8 cellular contexts compared by ENCODE assay signal in the genomic region with DNA sequence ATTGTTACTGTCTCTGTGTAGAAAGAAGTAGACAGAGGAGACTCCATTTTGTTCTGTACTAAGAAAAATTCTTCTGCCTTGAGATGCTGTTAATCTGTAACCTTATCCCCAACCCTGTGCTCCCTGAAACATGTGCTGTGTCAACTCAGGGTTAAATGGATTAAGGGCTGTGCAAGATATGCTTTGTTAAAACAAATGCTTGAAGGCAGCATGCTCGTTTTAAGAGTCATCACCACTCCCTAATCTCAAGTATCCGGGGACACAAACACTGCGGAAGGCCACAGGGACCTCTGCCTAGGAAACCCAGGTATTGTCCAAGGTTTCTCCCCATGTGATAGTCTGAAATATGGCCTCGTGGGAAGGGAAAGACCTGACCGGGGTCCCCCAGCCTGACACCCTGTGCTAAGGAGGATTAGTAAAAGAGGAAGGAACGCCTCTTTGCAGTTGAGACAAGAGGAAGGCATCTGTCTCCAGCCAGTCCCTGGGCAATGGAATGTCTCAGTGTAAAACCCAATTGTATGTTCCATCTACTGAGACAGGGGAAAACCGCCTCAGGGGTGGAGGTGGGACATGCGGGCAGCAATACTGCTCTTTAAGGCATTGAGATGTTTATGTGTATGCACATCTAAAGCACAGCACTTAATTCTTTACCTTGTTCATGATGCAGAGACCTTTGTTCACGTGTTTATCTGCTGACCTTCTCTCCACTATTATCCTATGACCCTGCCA. TPM values are rescaled to one million over a fixed set of nuclear protein-coding genes. Genes with fewer than 3 reads are reported as not detected.
DNase-seq lines count a peak whose midpoint lies in the region; ATAC-seq and TF ChIP-seq lines count a peak whose summit lies in the region.
"Not testable (repeated sequence)": the region's sequence is repeated elsewhere in the genome, so short reads cannot be mapped to it uniquely, and the experiment has no call there.

No MANE protein-coding gene starts in this region.

- not testable (repeated sequence) for TF ChIP-seq CTCF in AG04450 (IDR thresholded peaks at IDR 0.05; ENCODE audit: low read depth, low read length); RWPE2 (IDR thresholded peaks at IDR 0.05; ENCODE audit: poor library complexity, severe bottlenecking); endodermal cell (conservative IDR thresholded peaks at IDR 0.05); left lung (IDR thresholded peaks at IDR 0.05); nephron progenitor cell (IDR thresholded peaks at IDR 0.05); type B pancreatic cell (conservative IDR thresholded peaks at IDR 0.05)

- H3K9me3 ChIP-seq in AG04450 (ENCODE audit: control insufficient read depth, insufficient read depth, low read length); RWPE2 (ENCODE audit: severe bottlenecking); endodermal cell (ENCODE audit: control insufficient read depth, low read length); left lung: not testable (repeated sequence)

- H3K9me3 Mint-ChIP-seq in activated naive CD8-positive, alpha-beta T cell treated with anti-CD3 and anti-CD28 coated beads for 36 hours; endodermal cell; nephron progenitor cell; type B pancreatic cell: not testable (repeated sequence)

- POLR2A ChIA-PET in AG04450 (lab: Yijun Ruan, JAX), result interaction anchor here (2.9 kb wide), 1 partner anchor 8 kb away, joined by 36 read pairs; a partner anchor contains a TSS

- not testable (repeated sequence) for H3K27me3 ChIP-seq in AG04450 (ENCODE audit: control insufficient read depth, insufficient read depth, low read length); RWPE2 (ENCODE audit: insufficient read depth, poor library complexity, severe bottlenecking); endodermal cell (ENCODE audit: control insufficient read depth, insufficient read depth, low read length, poor library complexity, severe bottlenecking); left lung

- H3K4me1 ChIP-seq in RWPE2 (ENCODE audit: insufficient read depth, poor library complexity, severe bottlenecking), result not testable (repeated sequence)
- peaks cover 20% of the 10 kb centered on the region for H3K4me1 ChIP-seq in endodermal cell (ENCODE audit: control insufficient read depth, insufficient read depth, low read length)
- H3K4me1 ChIP-seq in left lung, result peaks cover 11 to 47% of the 10 kb centered on the region in 2 donors

- DNase-seq in AG04450 (ENCODE audit: low read depth, low spot score); RWPE2 (ENCODE audit: low spot score); activated naive CD8-positive, alpha-beta T cell treated with anti-CD3 and anti-CD28 coated beads for 36 hours; endodermal cell; left lung; nephron progenitor cell; type B pancreatic cell (ENCODE audit: extremely low spot score, unreplicated experiment): not testable (repeated sequence)
- DNase-seq in HK-2 (ENCODE audit: unreplicated experiment), result peak; percentile 32

- CTCF ChIA-PET in AG04450 (lab: Charles Lee), result interaction anchor here (1.4 to 4.2 kb wide), 3 partner anchors 22 to 57 kb away, joined by 4 to 49 read pairs (median 8); no protein-coding TSS in a partner anchor

- H3K9ac ChIP-seq in endodermal cell (ENCODE audit: extremely low read depth, low read length, poor library complexity, severe bottlenecking), result peak overlapping the region; percentile 49

- H3K4me1 Mint-ChIP-seq in activated naive CD8-positive, alpha-beta T cell treated with anti-CD3 and anti-CD28 coated beads for 36 hours, result peaks cover 23% of the 10 kb centered on the region
- H3K4me1 Mint-ChIP-seq in endodermal cell (peaks cover 39% of the 10 kb centered on the region), nephron progenitor cell (peaks cover 30% of the 10 kb centered on the region), type B pancreatic cell (ENCODE audit: unreplicated experiment) (peaks cover 14% of the 10 kb centered on the region)

- H3K36me3 ChIP-seq in RWPE2 (ENCODE audit: low read depth) (peaks cover 91% of the 10 kb centered on the region), endodermal cell (ENCODE audit: control insufficient read depth, insufficient read depth, low read length) (peaks cover 86% of the 10 kb centered on the region), left lung (peaks cover 13 to 100% of the 10 kb centered on the region in 2 donors)

- peak overlapping the region; percentile 58 for H3K27ac Mint-ChIP-seq in activated naive CD8-positive, alpha-beta T cell treated with anti-CD3 and anti-CD28 coated beads for 36 hours
- H3K27ac Mint-ChIP-seq in endodermal cell (peak overlapping the region; percentile 85), nephron progenitor cell (peak overlapping the region; percentile 1), type B pancreatic cell (peak overlapping the region; percentile 63)

- peak overlapping the region; percentile 65 for H3K27ac ChIP-seq in AG04450 (ENCODE audit: low read depth, low read length)
- H3K27ac ChIP-seq in RWPE2 (ENCODE audit: poor library complexity, severe bottlenecking), result peak overlapping the region; percentile 50
- not testable (repeated sequence) for H3K27ac ChIP-seq in endodermal cell (ENCODE audit: low read depth, low read length)
- peak overlapping the region; percentile 39 to 42 for H3K27ac ChIP-seq in left lung

- peaks cover 47% of the 10 kb centered on the region for H3K36me3 Mint-ChIP-seq in activated naive CD8-positive, alpha-beta T cell treated with anti-CD3 and anti-CD28 coated beads for 36 hours
- peaks cover 77% of the 10 kb centered on the region for H3K36me3 Mint-ChIP-seq in endodermal cell (ENCODE audit: low read depth)
- peaks cover 73% of the 10 kb centered on the region for H3K36me3 Mint-ChIP-seq in nephron progenitor cell (ENCODE audit: low read depth)
- peaks cover 57% of the 10 kb centered on the region for H3K36me3 Mint-ChIP-seq in type B pancreatic cell

- ATAC-seq in RWPE2 (ENCODE audit: low read depth), result not testable (repeated sequence)
- ATAC-seq in left lung, result peak; percentile 8

- H3K27me3 Mint-ChIP-seq in activated naive CD8-positive, alpha-beta T cell treated with anti-CD3 and anti-CD28 coated beads for 36 hours; endodermal cell (ENCODE audit: insufficient read depth); nephron progenitor cell (ENCODE audit: low read depth, poor library complexity); type B pancreatic cell: not testable (repeated sequence)

- H3K4me3 Mint-ChIP-seq in activated naive CD8-positive, alpha-beta T cell treated with anti-CD3 and anti-CD28 coated beads for 36 hours; nephron progenitor cell; type B pancreatic cell: not testable (repeated sequence)
- peak overlapping the region; percentile 18 for H3K4me3 Mint-ChIP-seq in endodermal cell

- intact Hi-C loops in left lung (cut with DNase I), result loop anchor here (5.0 to 10.0 kb wide), 2 partner anchors 51 to 54 kb away; no protein-coding TSS in a partner anchor

- 67 to 73% methylated on average over 1 to 8 of the region's 9 CpGs for WGBS in endodermal cell (ENCODE audit: insufficient coverage in 1 of 2, insufficient read length in 1 of 2), 2 experiments

- H3K4me3 ChIP-seq in AG04450 (ENCODE audit: low read depth, low read length); RWPE2 (ENCODE audit: severe bottlenecking); endodermal cell (ENCODE audit: low read length); left lung: not testable (repeated sequence)

RNA-seq across cellular contexts. Expression of a gene that starts 8.0 kb away (rescaled TPM):
- polyA plus RNA-seq in AG04450 (2011; rRNA removed), result 988 and 1,110 TPM in 2 replicates
- 183 and 255 TPM in 2 replicates for polyA minus RNA-seq in AG04450 (2011; rRNA and poly(A)+ RNA removed)
- 100 to 1,000 TPM; 746 to 755 TPM for total RNA-seq in activated naive CD8-positive, alpha-beta T cell treated with anti-CD3 and anti-CD28 coated beads for 36 hours
- total RNA-seq in endodermal cell (100 to 1,000 TPM; 872 to 949 TPM), left lung (100 to 1,000 TPM; 427 to 579 TPM), type B pancreatic cell (ENCODE audit: low replicate concordance) (255 and 335 TPM in 2 replicates)
- 677 TPM for polyA plus RNA-seq in endodermal cell (2013, experiment 1 of 2)
- polyA plus RNA-seq in endodermal cell (2013, experiment 2 of 2), result 633 TPM

RNA-seq across cellular contexts. Expression of a gene that starts 13.6 kb away (rescaled TPM):
- 4.4 and 4.5 TPM in 2 replicates for polyA plus RNA-seq in AG04450 (2011; rRNA removed)
- polyA minus RNA-seq in AG04450 (2011; rRNA and poly(A)+ RNA removed), result 12.4 and 18.7 TPM in 2 replicates
- total RNA-seq in activated naive CD8-positive, alpha-beta T cell treated with anti-CD3 and anti-CD28 coated beads for 36 hours, result 10 to 100 TPM; 10.3 to 10.5 TPM
- total RNA-seq in endodermal cell (1 to 10 TPM; 7.1 to 7.7 TPM), left lung (1 to 10 TPM; 5.8 to 5.9 TPM), type B pancreatic cell (ENCODE audit: low replicate concordance) (8.0 and 12.7 TPM in 2 replicates)
- polyA plus RNA-seq in endodermal cell (2013, experiment 1 of 2), result 7.2 TPM
- polyA plus RNA-seq in endodermal cell (2013, experiment 2 of 2), result 6.1 TPM

RNA-seq across cellular contexts. Expression of a gene that starts 13.8 kb away (rescaled TPM):
- 0.89 and 1.0 TPM in 2 replicates for polyA plus RNA-seq in AG04450 (2011; rRNA removed)
- polyA minus RNA-seq in AG04450 (2011; rRNA and poly(A)+ RNA removed), result 0.87 and 1.6 TPM in 2 replicates
- total RNA-seq in activated naive CD8-positive, alpha-beta T cell treated with anti-CD3 and anti-CD28 coated beads for 36 hours, result 1 to 10 TPM; 5.2 to 5.5 TPM
- total RNA-seq in endodermal cell (1 to 10 TPM; 2.8 to 8.3 TPM), left lung (1 to 10 TPM in 1 of 2 donors, under 1 TPM in 1; 0.50 to 2.0 TPM), type B pancreatic cell (ENCODE audit: low replicate concordance) (1.0 and 2.0 TPM in 2 replicates)
- polyA plus RNA-seq in endodermal cell (2013, experiment 1 of 2), result 2.7 TPM
- polyA plus RNA-seq in endodermal cell (2013, experiment 2 of 2), result 2.3 TPM

RNA-seq across cellular contexts. Expression of a gene that starts 22.7 kb away (rescaled TPM):
- polyA plus RNA-seq in AG04450 (2011; rRNA removed), result 2.5 and 2.6 TPM in 2 replicates
- 2.7 and 3.4 TPM in 2 replicates for polyA minus RNA-seq in AG04450 (2011; rRNA and poly(A)+ RNA removed)
- total RNA-seq in activated naive CD8-positive, alpha-beta T cell treated with anti-CD3 and anti-CD28 coated beads for 36 hours, result 1 to 10 TPM; 2.4 to 2.9 TPM
- total RNA-seq in endodermal cell, result 10 to 100 TPM in 1 of 2 donors, 1 to 10 TPM in 1; 9.7 to 10.3 TPM
- polyA plus RNA-seq in endodermal cell (2013, experiment 1 of 2), result 3.1 TPM
- 2.9 TPM for polyA plus RNA-seq in endodermal cell (2013, experiment 2 of 2)
- total RNA-seq in left lung, result 1 to 10 TPM; 4.3 to 5.9 TPM
- 6.7 and 7.9 TPM in 2 replicates for total RNA-seq in type B pancreatic cell (ENCODE audit: low replicate concordance)

RNA-seq across cellular contexts. Expression of a gene that starts 36.9 kb away (rescaled TPM):
- 150 and 175 TPM in 2 replicates for polyA plus RNA-seq in AG04450 (2011; rRNA removed)
- polyA minus RNA-seq in AG04450 (2011; rRNA and poly(A)+ RNA removed), result 135 and 153 TPM in 2 replicates
- total RNA-seq in activated naive CD8-positive, alpha-beta T cell treated with anti-CD3 and anti-CD28 coated beads for 36 hours, result 100 to 1,000 TPM; 181 to 203 TPM
- total RNA-seq in endodermal cell, result 100 to 1,000 TPM; 200 to 239 TPM
- polyA plus RNA-seq in endodermal cell (2013, experiment 1 of 2), result 176 TPM
- 157 TPM for polyA plus RNA-seq in endodermal cell (2013, experiment 2 of 2)
- total RNA-seq in left lung, result 100 to 1,000 TPM; 183 to 258 TPM
- total RNA-seq in type B pancreatic cell (ENCODE audit: low replicate concordance), result 179 and 185 TPM in 2 replicates

Comparison
In these comparisons a context has a peak if more than half of its experiments do, and no peak if none do; other contexts are left out.
1. H3K27ac Mint-ChIP-seq: peak in every context shown above with its lines; median percentile 85 in endodermal cell; 63 in type B pancreatic cell; 58 in activated naive CD8-positive, alpha-beta T cell treated with anti-CD3 and anti-CD28 coated beads for 36 hours; 1 in nephron progenitor cell.